ENCODE assay signal across 13 cellular contexts in the genomic region with DNA sequence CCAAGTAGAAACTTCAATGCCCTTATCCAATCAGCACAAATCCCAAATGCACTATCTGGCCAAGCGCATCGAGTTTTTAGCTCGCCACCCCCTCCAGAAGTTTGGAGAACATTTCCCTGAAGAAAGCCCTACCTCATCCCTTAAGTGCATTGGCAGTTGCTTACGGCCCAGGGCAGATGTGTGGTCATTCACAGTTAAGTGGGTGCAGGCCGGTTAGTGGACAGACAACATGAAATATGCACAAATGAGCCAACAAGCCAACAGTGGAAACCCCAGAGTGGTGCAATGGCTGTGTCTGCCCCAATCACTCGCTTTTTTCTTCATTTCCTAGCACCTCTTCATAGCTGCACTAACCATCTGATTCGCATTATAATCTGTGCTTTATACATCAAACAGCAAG.
"Had no signal": no experiment of that assay in that cellular context is flagged by ENCODE, and none has a peak within 500 bp of the region (broad histone marks: within the 10 kb centered on the region; RNA-seq: fewer than 3 reads in every experiment).

No MANE protein-coding gene starts in this region.

- ATAC-seq: left ventricle myocardium superior had no signal

- H3K9me3 ChIP-seq: heart left ventricle had no signal

- DNase-seq: activated B cell treated with CpG ODN at 0.5 μM for 24 hours; activated CD4-positive, alpha-beta T cell treated with anti-CD3 and anti-CD28 coated beads, Interleukin-2, amount 10 ng/mL, durations not matched to agents 24 days and 14 days; activated CD8-positive, alpha-beta memory T cell treated with anti-CD3 and anti-CD28 coated beads for 24 hours; activated T-cell treated with anti-CD3 and anti-CD28 coated beads for 4 hours; amniotic stem cell; cerebellar nuclear complex; dermis blood vessel endothelial cell; foreskin melanocyte; heart left ventricle; left ventricle myocardium superior; posterior cingulate gyrus; T-helper 2 cell had no signal

- H3K27ac ChIP-seq: heart left ventricle had no signal

- H3K36me3 ChIP-seq: heart left ventricle had no signal

- H3K4me3 ChIP-seq: heart left ventricle, smooth muscle cell had no signal
